ENCODE assay signal across 7 cellular contexts in genomic region chr14:104826197-104826857, GRCh38.
DNase-seq lines count a peak whose midpoint lies in the region; ATAC-seq and TF ChIP-seq lines count a peak whose summit lies in the region.

No MANE protein-coding gene starts in this region.

- DNase-seq in GM13977 (ENCODE audit: low spot score), result peak; percentile 97
- DNase-seq in NCI-H345 treated with DMSO at 0.1 percent for 48 hours (lab: John Stamatoyannopoulos, UW; ENCODE audit: unreplicated experiment), result peak; percentile 47
- DNase-seq in activated CD4-positive, CD25-positive, alpha-beta regulatory T cell treated with anti-CD3 and anti-CD28 coated beads, Interleukin-2, amount 50 U/mL, for 72 hours, result peak; percentile 100
- DNase-seq in cerebellar cortex (ENCODE audit: low spot score), result peak; percentile 65
- peak; percentile 82 for DNase-seq in kidney tubule cell (ENCODE audit: low spot score)
- DNase-seq in stimulated activated CD4-positive, alpha-beta T cell treated with anti-CD3 and anti-CD28 coated beads, Interleukin-1b, Interleukin-23, amount 100 ng/mL, for 24 hours (ENCODE audit: low read depth in 4 of 4, low spot score in 1 of 4), result peak; percentile 90 to 98 (median 94)

- in situ Hi-C loops in GM13977 (cut with MboI; ENCODE audit: low pct_unique_long_range_greater_than_20kb, low sequenced_read_pairs, unreplicated experiment), result loop anchor here (10.0 kb wide), 1 partner anchor 62 kb away; no protein-coding TSS in a partner anchor

- peak; percentile 80 for TF ChIP-seq CTCF in GM13977 (IDR thresholded peaks at IDR 0.05; ENCODE audit: extremely low read depth, insufficient read depth, missing control alignments)

- ATAC-seq in HG03095 (IDR thresholded peaks at IDR 0.05; ENCODE audit: unreplicated experiment), result peak; percentile 61

Comparison
In these comparisons a context has a peak if more than half of its experiments do, and no peak if none do; other contexts are left out.
1. Peak in every context shown above with its lines: DNase-seq and ATAC-seq.
2. DNase-seq: peak in every context shown above with its lines; median percentile 100 in activated CD4-positive, CD25-positive, alpha-beta regulatory T cell treated with anti-CD3 and anti-CD28 coated beads, Interleukin-2, amount 50 U/mL, for 72 hours; 97 in GM13977; 94 in stimulated activated CD4-positive, alpha-beta T cell treated with anti-CD3 and anti-CD28 coated beads, Interleukin-1b, Interleukin-23, amount 100 ng/mL, for 24 hours; 82 in kidney tubule cell; 65 in cerebellar cortex; 47 in NCI-H345 treated with DMSO at 0.1 percent for 48 hours.